In the genomic region with DNA sequence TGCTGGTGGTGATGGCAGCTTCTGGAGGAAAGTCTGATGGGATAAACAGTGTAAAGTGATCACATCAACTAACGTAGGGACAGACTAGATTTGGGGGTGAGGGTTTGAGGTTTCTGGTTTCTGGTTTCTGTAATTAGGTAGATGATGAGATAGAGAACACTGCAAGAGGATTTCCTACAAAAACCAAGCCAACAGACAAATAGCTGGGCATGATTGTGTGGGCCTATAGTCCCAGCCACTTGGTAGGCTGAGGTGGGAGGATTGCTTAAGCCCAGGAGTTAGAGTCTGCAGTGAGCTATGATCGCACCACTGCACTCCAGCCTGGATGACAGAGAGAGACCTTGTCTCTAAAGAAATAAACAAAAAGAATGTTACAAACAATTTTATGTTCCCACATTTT, we compare ENCODE assay signal across 29 cellular contexts. TPM values are rescaled to one million over a fixed set of nuclear protein-coding genes. Genes with fewer than 3 reads are reported as not detected.
DNase-seq lines count a peak whose midpoint lies in the region; FAIRE-seq and TF ChIP-seq lines count a peak whose summit lies in the region.
"Had no signal": no experiment of that assay in that cellular context is flagged by ENCODE, and none has a peak within 500 bp of the region (broad histone marks: within the 10 kb centered on the region; RNA-seq: fewer than 3 reads in every experiment).

No MANE protein-coding gene starts in this region.

- intact Hi-C loops in CD4-positive, alpha-beta memory T cell (cut with micrococcal nuclease) = no loop called here
- intact Hi-C loops in kidney (cut with DNase I) = no loop called here
- intact Hi-C loops in activated T-helper 1 cell treated with anti-CD3 and anti-CD28 coated beads, Interleukin-12 subunit alpha, Interleukin-12 subunit beta, Interleukin-2, Interleukin-4 antibody, amounts not matched to agents 30 ng/mL and 10 ng/mL and 1 ng/mL, durations not matched to agents 14 hours and 24 hours and 36 hours (cut with micrococcal nuclease) = no loop called here

- peak overlapping the region; percentile 86 for H3K4me2 ChIP-seq in BLaER1
- no peak overlapping the region for H3K4me2 ChIP-seq in OCI-LY1 (ENCODE audit: low read length)

- TF ChIP-seq CTCF in OCI-LY1 (IDR thresholded peaks at IDR 0.05; ENCODE audit: low read length) = no peak
- no peak for TF ChIP-seq CTCF in kidney (IDR thresholded peaks at IDR 0.05; ENCODE audit: borderline replicate concordance, extremely low read depth, insufficient read depth)

- peaks cover 53% of the 10 kb centered on the region for H3K4me1 ChIP-seq in BLaER1
- peaks cover 31% of the 10 kb centered on the region for H3K4me1 ChIP-seq in CD4-positive, alpha-beta memory T cell (ENCODE audit: insufficient read depth, low read length)
- H3K4me1 ChIP-seq in OCI-LY1 (ENCODE audit: insufficient read depth, low read length, severe bottlenecking) = peaks cover 26% of the 10 kb centered on the region
- H3K4me1 ChIP-seq in kidney (ENCODE audit: control insufficient read depth in 1 of 2, insufficient read depth in 1 of 2, low read depth in 1 of 2, low read length in 2 of 2) = no peaks in the 10 kb centered on the region
- H3K4me1 ChIP-seq: HAP-1, SJCRH30 had no signal

- FAIRE-seq in kidney (lab: Jason Lieb, UNC) = no peak
- FAIRE-seq: A204.1, GM12892 had no signal

- no peaks in the 10 kb centered on the region for H3K27me3 Mint-ChIP-seq in CD4-positive, alpha-beta memory T cell
- peaks cover 12% of the 10 kb centered on the region for H3K27me3 Mint-ChIP-seq in activated T-helper 1 cell treated with anti-CD3 and anti-CD28 coated beads, Interleukin-12 subunit alpha, Interleukin-12 subunit beta, Interleukin-2, Interleukin-4 antibody, amounts not matched to agents 30 ng/mL and 10 ng/mL and 1 ng/mL, durations not matched to agents 14 hours and 24 hours and 36 hours (ENCODE audit: insufficient read depth)

- H4K20me1 ChIP-seq in BLaER1 (no peaks in the 10 kb centered on the region), OCI-LY1 (ENCODE audit: insufficient read depth, low read length) (no peaks in the 10 kb centered on the region)

- POLR2A ChIA-PET in CD4-positive, alpha-beta memory T cell (lab: Charles Lee; ENCODE audit: partially characterized antibody) = no interaction called here

- no peaks in the 10 kb centered on the region for H3K79me2 ChIP-seq in OCI-LY1 (ENCODE audit: insufficient read depth, low read length)

- H3K27ac ChIP-seq in BLaER1 (peak overlapping the region; percentile 11; the same call in 1 of the 2 replicates), OCI-LY1 (ENCODE audit: low read depth, low read length, poor library complexity, severe bottlenecking) (peak overlapping the region; percentile 25), kidney (ENCODE audit: low read depth in 2 of 2, low read length in 2 of 2) (no peak overlapping the region)
- no peak overlapping the region for H3K27ac ChIP-seq in CD4-positive, alpha-beta memory T cell (ENCODE audit: low read depth, low read length)
- H3K27ac ChIP-seq: C4-2B, SJCRH30 had no signal

- H3K9me2 ChIP-seq in OCI-LY1 (ENCODE audit: low read depth, low read length) = no peaks in the 10 kb centered on the region

- no peaks in the 10 kb centered on the region for H3K36me3 Mint-ChIP-seq in CD4-positive, alpha-beta memory T cell
- H3K36me3 Mint-ChIP-seq in activated T-helper 1 cell treated with anti-CD3 and anti-CD28 coated beads, Interleukin-12 subunit alpha, Interleukin-12 subunit beta, Interleukin-2, Interleukin-4 antibody, amounts not matched to agents 30 ng/mL and 10 ng/mL and 1 ng/mL, durations not matched to agents 14 hours and 24 hours and 36 hours (ENCODE audit: low read depth) = no peaks in the 10 kb centered on the region

- H3K9ac ChIP-seq in BLaER1 = no peak overlapping the region
- no peak overlapping the region for H3K9ac ChIP-seq in OCI-LY1 (ENCODE audit: low read length)
- no peak overlapping the region for H3K9ac ChIP-seq in kidney (ENCODE audit: low read length in 2 of 2)

- H3K9me3 Mint-ChIP-seq in CD4-positive, alpha-beta memory T cell = peaks cover 0 to 9% (median 4%) of the 10 kb centered on the region in 8 donors
- no peaks in the 10 kb centered on the region for H3K9me3 Mint-ChIP-seq in activated T-helper 1 cell treated with anti-CD3 and anti-CD28 coated beads, Interleukin-12 subunit alpha, Interleukin-12 subunit beta, Interleukin-2, Interleukin-4 antibody, amounts not matched to agents 30 ng/mL and 10 ng/mL and 1 ng/mL, durations not matched to agents 14 hours and 24 hours and 36 hours
- H3K9me3 Mint-ChIP-seq: HFFc6 had no signal

- CTCF ChIA-PET in CD4-positive, alpha-beta memory T cell (lab: Charles Lee; ENCODE audit: partially characterized antibody) = interaction anchor here (1.0 kb wide), 1 partner anchor 193 kb away, joined by 3 read pairs; no protein-coding TSS in a partner anchor

- H3F3A ChIP-seq in OCI-LY1 (ENCODE audit: insufficient read depth, low read length) = no peaks in the 10 kb centered on the region

- H3K4me3 ChIP-seq in BLaER1 (no peak overlapping the region), OCI-LY1 (ENCODE audit: low read depth, low read length, poor library complexity, severe bottlenecking) (no peak overlapping the region), kidney (ENCODE audit: low read length in 2 of 2) (no peak overlapping the region)
- no peak overlapping the region for H3K4me3 ChIP-seq in CD4-positive, alpha-beta memory T cell (ENCODE audit: low read length in 2 of 2)
- H3K4me3 ChIP-seq: HAP-1, SJCRH30 had no signal

- H3K27me3 ChIP-seq in BLaER1 (no peaks in the 10 kb centered on the region), OCI-LY1 (ENCODE audit: insufficient read depth, low read length) (no peaks in the 10 kb centered on the region)
- H3K27me3 ChIP-seq in CD4-positive, alpha-beta memory T cell (ENCODE audit: insufficient read depth, low read length) = no peaks in the 10 kb centered on the region
- H3K27me3 ChIP-seq: SJCRH30 had no signal

- no peak for DNase-seq in CD4-positive, alpha-beta memory T cell
- DNase-seq in kidney (peak; percentile 8), NCI-H187 treated with DMSO at 0.1 percent for 48 hours (lab: John Stamatoyannopoulos, UW) (no peak), NOMO-1 treated with DMSO at 0.1 percent for 48 hours (lab: John Stamatoyannopoulos, UW; ENCODE audit: unreplicated experiment) (no peak), NOMO-1 treated with dmso at 0.1 percent for 144 hours (lab: John Stamatoyannopoulos, UW; ENCODE audit: unreplicated experiment) (no peak)
- no peak for DNase-seq in activated T-helper 1 cell treated with anti-CD3 and anti-CD28 coated beads, Interleukin-12 subunit alpha, Interleukin-12 subunit beta, Interleukin-2, Interleukin-4 antibody, amounts not matched to agents 30 ng/mL and 10 ng/mL and 1 ng/mL, durations not matched to agents 14 hours and 24 hours and 36 hours (ENCODE audit: low spot score)
- DNase-seq: AML-193, Calu3, DMS79 treated with DMSO at 0.1 percent for 48 hours, GOT3, HFFc6, Kasumi-1, NCI-H1048, NCI-H1417, NCI-H1694, NCI-H2081, NCI-H2227 treated with DMSO at 0.1 percent for 48 hours, NCI-H510A, NCI-H69, PC-3, SJCRH30 had no signal

- peak overlapping the region in 5 of 7 donors; percentile 4 to 74 (median 19) for H3K27ac Mint-ChIP-seq in CD4-positive, alpha-beta memory T cell
- no peak overlapping the region for H3K27ac Mint-ChIP-seq in activated T-helper 1 cell treated with anti-CD3 and anti-CD28 coated beads, Interleukin-12 subunit alpha, Interleukin-12 subunit beta, Interleukin-2, Interleukin-4 antibody, amounts not matched to agents 30 ng/mL and 10 ng/mL and 1 ng/mL, durations not matched to agents 14 hours and 24 hours and 36 hours
- H3K27ac Mint-ChIP-seq: HFFc6 had no signal

- peak overlapping the region in 5 of 8 donors; percentile 1 to 63 (median 47) for H3K4me3 Mint-ChIP-seq in CD4-positive, alpha-beta memory T cell
- no peak overlapping the region for H3K4me3 Mint-ChIP-seq in activated T-helper 1 cell treated with anti-CD3 and anti-CD28 coated beads, Interleukin-12 subunit alpha, Interleukin-12 subunit beta, Interleukin-2, Interleukin-4 antibody, amounts not matched to agents 30 ng/mL and 10 ng/mL and 1 ng/mL, durations not matched to agents 14 hours and 24 hours and 36 hours
- H3K4me3 Mint-ChIP-seq: HFFc6 had no signal

- H3K9me3 ChIP-seq in BLaER1 (peaks cover 26% of the 10 kb centered on the region), OCI-LY1 (ENCODE audit: low read length) (no peaks in the 10 kb centered on the region), kidney (ENCODE audit: control insufficient read depth in 1 of 2, low read length in 2 of 2) (peaks cover 0 to 7% of the 10 kb centered on the region in 2 donors)
- no peaks in the 10 kb centered on the region for H3K9me3 ChIP-seq in CD4-positive, alpha-beta memory T cell (ENCODE audit: control insufficient read depth in 1 of 2, low read length in 2 of 2)
- H3K9me3 ChIP-seq: HAP-1 had no signal

- H3K4me1 Mint-ChIP-seq in CD4-positive, alpha-beta memory T cell = peaks cover 16 to 36% (median 25%) of the 10 kb centered on the region in 4 donors
- peaks cover 7% of the 10 kb centered on the region for H3K4me1 Mint-ChIP-seq in activated T-helper 1 cell treated with anti-CD3 and anti-CD28 coated beads, Interleukin-12 subunit alpha, Interleukin-12 subunit beta, Interleukin-2, Interleukin-4 antibody, amounts not matched to agents 30 ng/mL and 10 ng/mL and 1 ng/mL, durations not matched to agents 14 hours and 24 hours and 36 hours (ENCODE audit: low read depth)

- no peak overlapping the region for H2AFZ ChIP-seq in OCI-LY1 (ENCODE audit: low read length)

- no peaks in the 10 kb centered on the region for H3K36me3 ChIP-seq in BLaER1
- H3K36me3 ChIP-seq in CD4-positive, alpha-beta memory T cell (ENCODE audit: insufficient read depth, low read length) = no peaks in the 10 kb centered on the region
- H3K36me3 ChIP-seq in OCI-LY1 (ENCODE audit: insufficient read depth, low read length) = no peaks in the 10 kb centered on the region
- no peaks in the 10 kb centered on the region for H3K36me3 ChIP-seq in kidney (ENCODE audit: control insufficient read depth in 1 of 2, insufficient read depth in 2 of 2, low read length in 2 of 2)
- H3K36me3 ChIP-seq: HAP-1, SJCRH30 had no signal

RNA-seq across cellular contexts. Expression of gene RNU6ATAC, which starts 34.4 kb away (rescaled TPM):
- 100 to 1,000 TPM; 102 to 106 TPM for total RNA-seq in CD4-positive, alpha-beta memory T cell
- polyA plus RNA-seq in CD4-positive, alpha-beta memory T cell = not detected
- total RNA-seq in kidney = 232 TPM
- polyA plus RNA-seq in kidney (ENCODE audit: insufficient read depth, low read depth, low replicate concordance) = not detected
- total RNA-seq in activated T-helper 1 cell treated with anti-CD3 and anti-CD28 coated beads, Interleukin-12 subunit alpha, Interleukin-12 subunit beta, Interleukin-2, Interleukin-4 antibody, amounts not matched to agents 30 ng/mL and 10 ng/mL and 1 ng/mL, durations not matched to agents 14 hours and 24 hours and 36 hours = 32.2 and 42.6 TPM in 2 replicates
- total RNA-seq: HT-29, M059J, PC-3, SJCRH30 had no signal

Comparison
In these comparisons a context has a peak if more than half of its experiments do, and no peak if none do; other contexts are left out.
1. H3K27ac ChIP-seq: peak in BLaER1 (single experiment) and OCI-LY1 (single experiment); none in CD4-positive, alpha-beta memory T cell (single experiment) and kidney (0 of 2).